In the genomic region with DNA sequence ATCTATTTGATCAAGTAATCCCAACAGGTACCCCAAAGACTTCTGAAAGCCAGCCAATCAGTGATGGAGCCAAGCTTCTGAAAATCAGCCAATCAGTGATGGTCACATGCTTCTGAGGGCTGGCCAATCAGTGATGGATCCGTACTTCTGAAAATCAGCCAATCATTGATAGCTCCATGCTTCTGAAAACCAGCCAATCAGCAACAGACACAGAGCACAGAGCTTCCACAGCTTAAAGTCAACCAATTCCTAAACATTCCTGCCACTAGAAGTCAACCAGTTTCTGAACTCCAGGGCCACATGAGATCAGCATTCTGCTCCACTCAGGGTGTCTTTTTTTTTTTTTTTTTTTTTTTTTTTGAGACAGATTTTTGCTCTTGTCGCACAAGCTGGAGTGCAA, we compare ENCODE assay signal across 9 cellular contexts. TPM values are rescaled to one million over a fixed set of nuclear protein-coding genes. Genes with fewer than 3 reads are reported as not detected.
DNase-seq lines count a peak whose midpoint lies in the region; ATAC-seq and TF ChIP-seq lines count a peak whose summit lies in the region.
"Had no signal": no experiment of that assay in that cellular context is flagged by ENCODE, and none has a peak within 500 bp of the region (broad histone marks: within the 10 kb centered on the region; RNA-seq: fewer than 3 reads in every experiment).

No MANE protein-coding gene starts in this region.

- H3K36me3 ChIP-seq in mammary epithelial cell (ENCODE audit: insufficient read depth, low read length), result peaks cover 3% of the 10 kb centered on the region

- DNase-seq in A172 (ENCODE audit: low spot score) (peak; percentile 54), HT-29 (ENCODE audit: low spot score) (peak; percentile 67), mammary epithelial cell (peak; percentile 40), NCI-H1092 (lab: John Stamatoyannopoulos, UW) (no peak), NCI-H526 treated with DMSO at 0.1 percent for 48 hours (lab: John Stamatoyannopoulos, UW) (no peak)
- DNase-seq: activated CD8-positive, alpha-beta memory T cell treated with anti-CD3 and anti-CD28 coated beads, Interleukin-2, amount 50 U/mL, for 48 hours; CD4-positive, alpha-beta memory T cell; effector CD4-positive, alpha-beta T cell had no signal

- no peak for ATAC-seq in GM18502 (IDR thresholded peaks at IDR 0.05; ENCODE audit: poor library complexity, unreplicated experiment)

- dilution Hi-C loops in mammary epithelial cell (cut with HindIII; ENCODE audit: low sequenced_read_pairs), result loop anchor here (5.0 kb wide), 4 partner anchors 52 to 172 kb away; a partner anchor contains a TSS

- H3K4me1 ChIP-seq in mammary epithelial cell (ENCODE audit: insufficient read depth, low read length), result no peaks in the 10 kb centered on the region

- intact Hi-C loops in mammary epithelial cell (cut with micrococcal nuclease), result no loop called here

- no peaks in the 10 kb centered on the region for H3K27me3 ChIP-seq in mammary epithelial cell (ENCODE audit: insufficient read depth, low read length)

- WGBS in mammary epithelial cell (ENCODE audit: low coverage, missing lambda C conversion rate), result 89% methylated on average over 2 of the region's 2 CpGs

- H3K4me3 ChIP-seq in mammary epithelial cell (replicated peaks in 1 of 3; ENCODE audit: insufficient read depth in 1 of 3, low read depth in 2 of 3, low read length in 3 of 3), result no peak overlapping the region

- no peak overlapping the region for H3K27ac ChIP-seq in mammary epithelial cell (ENCODE audit: insufficient read depth, low read depth, low read length)

- in situ Hi-C loops in mammary epithelial cell (cut with MboI; ENCODE audit: low sequenced_read_pairs in 2 of 2), result loop anchor here (10.0 kb wide), 2 partner anchors 190 to 200 kb away; a partner anchor contains a TSS

- H4K20me1 ChIP-seq in mammary epithelial cell (ENCODE audit: insufficient read depth, low read length), result no peaks in the 10 kb centered on the region

- BruUV-seq in mammary epithelial cell (replicated peaks; lab: Mats Ljungman, UMichigan), result no TSS peak

- no peak overlapping the region for H2AFZ ChIP-seq in mammary epithelial cell (ENCODE audit: low read depth, low read length)

- no peaks in the 10 kb centered on the region for H3K9me3 ChIP-seq in mammary epithelial cell (replicated peaks; ENCODE audit: insufficient read depth, low read length)

- CTCF ChIA-PET in mammary epithelial cell (lab: Charles Lee; ENCODE audit: low non-redundant PET), result interaction anchor here (0.7 kb wide), 2 partner anchors 26 to 111 kb away, joined by 17 to 24 read pairs; no protein-coding TSS in a partner anchor

- H3K9ac ChIP-seq in mammary epithelial cell (ENCODE audit: insufficient read depth, low read length), result no peak overlapping the region

- H3K79me2 ChIP-seq in mammary epithelial cell (ENCODE audit: insufficient read depth, low read length), result no peaks in the 10 kb centered on the region

- H3K4me2 ChIP-seq in mammary epithelial cell (ENCODE audit: insufficient read depth, low read depth, low read length), result no peak overlapping the region

- TF ChIP-seq CTCF in mammary epithelial cell (conservative IDR thresholded peaks at IDR 0.05 in 1 of 2, IDR thresholded peaks at IDR 0.05 in 1 of 2; ENCODE audit: extremely low read depth in 1 of 2, insufficient read depth in 1 of 2, low read depth in 1 of 2, low read length in 2 of 2), result peak in 1 of 2 donors; percentile 17

RNA-seq across cellular contexts. Expression of a gene that starts 8.2 kb away (rescaled TPM):
- total RNA-seq in A172 (2014; rRNA removed; shearing (Covaris generic)), result 9.9 and 14.6 TPM in 2 replicates
- total RNA-seq in HT-29 (2014; rRNA removed; shearing (Covaris generic)), result not detected in 2 replicates
- 1 to 10 TPM in 1 of 2 donors, not detected in 1; 3.0 TPM for total RNA-seq in mammary epithelial cell
- 0.29 TPM for polyA plus RNA-seq in mammary epithelial cell
- polyA minus RNA-seq in mammary epithelial cell, result not detected

RNA-seq across cellular contexts. Expression of a gene that starts 23.9 kb away (rescaled TPM):
- total RNA-seq in A172 (2014; rRNA removed; shearing (Covaris generic)), result 1.9 and 6.9 TPM in 2 replicates
- total RNA-seq in HT-29 (2014; rRNA removed; shearing (Covaris generic)), result 3.9 and 5.4 TPM in 2 replicates
- 10 to 100 TPM; 10.0 to 12.7 TPM for total RNA-seq in mammary epithelial cell
- polyA plus RNA-seq in mammary epithelial cell, result 4.9 TPM
- polyA minus RNA-seq in mammary epithelial cell, result 7.6 TPM

RNA-seq across cellular contexts. Expression of a gene that starts 27.7 kb away (rescaled TPM):
- total RNA-seq in A172 (2014; rRNA removed; shearing (Covaris generic)), result 20.8 and 34.8 TPM in 2 replicates
- 152 and 165 TPM in 2 replicates for total RNA-seq in HT-29 (2014; rRNA removed; shearing (Covaris generic))
- total RNA-seq in mammary epithelial cell, result 100 to 1,000 TPM in 1 of 2 donors, 10 to 100 TPM in 1; 28.8 to 200 TPM
- polyA plus RNA-seq in mammary epithelial cell, result 22.9 TPM
- 25.8 TPM for polyA minus RNA-seq in mammary epithelial cell

RNA-seq across cellular contexts. Expression of a gene that starts 33.6 kb away (rescaled TPM):
- total RNA-seq in A172 (2014; rRNA removed; shearing (Covaris generic)), result 29.5 and 36.8 TPM in 2 replicates
- total RNA-seq in HT-29 (2014; rRNA removed; shearing (Covaris generic)), result 62.8 and 65.7 TPM in 2 replicates
- total RNA-seq in mammary epithelial cell, result 10 to 100 TPM; 32.2 to 44.6 TPM
- 43.9 TPM for polyA plus RNA-seq in mammary epithelial cell
- 33.0 TPM for polyA minus RNA-seq in mammary epithelial cell

RNA-seq across cellular contexts. Expression of a gene that starts 54.1 kb away (rescaled TPM):
- not detected in 2 replicates for total RNA-seq in A172 (2014; rRNA removed; shearing (Covaris generic))
- total RNA-seq in HT-29 (2014; rRNA removed; shearing (Covaris generic)), result not detected in 2 replicates
- under 1 TPM in 1 of 2 donors, not detected in 1; 0.17 TPM for total RNA-seq in mammary epithelial cell
- not detected for polyA plus RNA-seq in mammary epithelial cell
- not detected for polyA minus RNA-seq in mammary epithelial cell
- total RNA-seq: CD4-positive, alpha-beta memory T cell had no signal
- polyA plus RNA-seq: CD4-positive, alpha-beta memory T cell had no signal

Comparison
In these comparisons a context has a peak if more than half of its experiments do, and no peak if none do; other contexts are left out.
1. DNase-seq: peak in A172 (single experiment), HT-29 (single experiment) and mammary epithelial cell (single experiment); none in NCI-H1092 (single experiment) and NCI-H526 treated with DMSO at 0.1 percent for 48 hours (single experiment).